In the genomic region with DNA sequence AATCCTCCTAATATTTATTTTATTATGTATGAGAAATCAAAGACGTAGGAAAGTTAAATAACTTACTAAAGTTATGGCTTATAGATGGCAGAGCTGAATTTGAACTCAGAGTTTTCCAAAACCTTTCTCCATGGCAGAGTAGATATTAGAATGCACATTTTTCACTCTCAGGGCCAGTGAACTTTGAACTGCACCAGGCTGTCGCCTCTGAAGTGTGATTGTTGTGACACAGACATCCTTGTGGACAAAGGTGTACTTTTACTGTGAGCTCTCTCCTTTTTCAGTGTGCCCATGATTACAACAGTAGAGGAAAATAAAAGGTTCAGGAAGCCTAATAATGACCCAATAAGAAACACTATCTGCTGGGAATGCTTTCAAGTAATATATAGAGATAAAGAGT, we compare ENCODE assay signal across 1 cellular context.
TF ChIP-seq lines count a peak whose summit lies in the region.

No MANE protein-coding gene starts in this region.

TF ChIP-seq in IMR-90, 13 proteins besides CTCF, POLR2A, EP300 and RAD21 (continued from another document):
- no peak for TF ChIP-seq RCOR1 (IDR thresholded peaks at IDR 0.05; ENCODE audit: insufficient replicate concordance, low read length)
- TF ChIP-seq NFE2L2 (IDR thresholded peaks at IDR 0.05; ENCODE audit: low read depth, low read length), result no peak
- TF ChIP-seq MAZ (IDR thresholded peaks at IDR 0.05; ENCODE audit: borderline replicate concordance, low read depth, low read length), result no peak
- TF ChIP-seq, protein P1, sequence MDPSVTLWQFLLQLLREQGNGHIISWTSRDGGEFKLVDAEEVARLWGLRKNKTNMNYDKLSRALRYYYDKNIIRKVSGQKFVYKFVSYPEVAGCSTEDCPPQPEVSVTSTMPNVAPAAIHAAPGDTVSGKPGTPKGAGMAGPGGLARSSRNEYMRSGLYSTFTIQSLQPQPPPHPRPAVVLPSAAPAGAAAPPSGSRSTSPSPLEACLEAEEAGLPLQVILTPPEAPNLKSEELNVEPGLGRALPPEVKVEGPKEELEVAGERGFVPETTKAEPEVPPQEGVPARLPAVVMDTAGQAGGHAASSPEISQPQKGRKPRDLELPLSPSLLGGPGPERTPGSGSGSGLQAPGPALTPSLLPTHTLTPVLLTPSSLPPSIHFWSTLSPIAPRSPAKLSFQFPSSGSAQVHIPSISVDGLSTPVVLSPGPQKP (IDR thresholded peaks at IDR 0.05; ENCODE audit: borderline replicate concordance, low read depth, low read length), result no peak
- no peak for TF ChIP-seq CEBPB (IDR thresholded peaks at IDR 0.05; ENCODE audit: low read depth, low read length)
- no peak for TF ChIP-seq USF2 (IDR thresholded peaks at IDR 0.05; ENCODE audit: low read depth, low read length)
- no peak for TF ChIP-seq RFX5 (IDR thresholded peaks at IDR 0.05; ENCODE audit: low read depth, low read length)
